36 cellular contexts compared by ENCODE assay signal in genomic region chr2:51065276-51065675, GRCh38. TPM values are rescaled to one million over a fixed set of nuclear protein-coding genes. Genes with fewer than 3 reads are reported as not detected.
"Had no signal": no experiment of that assay in that cellular context is flagged by ENCODE, and none has a peak within 500 bp of the region (broad histone marks: within the 10 kb centered on the region; RNA-seq: fewer than 3 reads in every experiment).

No MANE protein-coding gene starts in this region.

- H3K27me3 Mint-ChIP-seq: activated CD4-positive, alpha-beta memory T cell treated with anti-CD3 and anti-CD28 coated beads for 36 hours; activated naive CD8-positive, alpha-beta T cell treated with anti-CD3 and anti-CD28 coated beads for 36 hours; effector memory CD8-positive, alpha-beta T cell; naive B cell had no signal

- ATAC-seq: activated CD4-positive, CD25-positive, alpha-beta regulatory T cell treated with anti-CD3 and anti-CD28 coated beads, Interleukin-2, amount 50 U/mL, for 24 hours; body of pancreas; effector memory CD8-positive, alpha-beta T cell; gastroesophageal sphincter; left cardiac atrium; left ventricle myocardium superior; right lobe of liver; stimulated activated naive CD8-positive, alpha-beta T cell treated with anti-CD3 and anti-CD28 coated beads, Interleukin-15, Interleukin-2, amounts not matched to agents 100 U/mL and 50 U/mL, for 24 hours had no signal

- FAIRE-seq: keratinocyte had no signal

- H3K9me3 Mint-ChIP-seq: activated T-helper 1 cell treated with anti-CD3 and anti-CD28 coated beads, Interleukin-12 subunit alpha, Interleukin-12 subunit beta, Interleukin-2, Interleukin-4 antibody, amounts not matched to agents 30 ng/mL and 10 ng/mL and 1 ng/mL, durations not matched to agents 14 hours and 24 hours and 36 hours had no signal

- H3K36me3 Mint-ChIP-seq: activated CD4-positive, alpha-beta memory T cell treated with anti-CD3 and anti-CD28 coated beads for 36 hours; activated naive CD8-positive, alpha-beta T cell treated with anti-CD3 and anti-CD28 coated beads for 36 hours; naive B cell had no signal

- H3K4me3 ChIP-seq: body of pancreas, cardiac muscle cell, coronary artery, gastroesophageal sphincter, hepatocyte, right lobe of liver, skin epidermis, testis, transverse colon had no signal

- H3K4me1 Mint-ChIP-seq: activated naive CD8-positive, alpha-beta T cell treated with anti-CD3 and anti-CD28 coated beads for 36 hours; naive B cell; nephron progenitor cell had no signal

- H3K27ac Mint-ChIP-seq: activated CD4-positive, alpha-beta memory T cell treated with anti-CD3 and anti-CD28 coated beads for 36 hours; activated naive CD4-positive, alpha-beta T cell treated with anti-CD3 and anti-CD28 coated beads for 36 hours; activated naive CD8-positive, alpha-beta T cell treated with anti-CD3 and anti-CD28 coated beads for 36 hours; activated T-helper 1 cell treated with anti-CD3 and anti-CD28 coated beads, Interleukin-12 subunit alpha, Interleukin-12 subunit beta, Interleukin-2, Interleukin-4 antibody, amounts not matched to agents 30 ng/mL and 10 ng/mL and 1 ng/mL, durations not matched to agents 14 hours and 24 hours and 36 hours; effector memory CD8-positive, alpha-beta T cell; nephron progenitor cell had no signal

- H3K9me3 ChIP-seq: body of pancreas, neutrophil, right lobe of liver, testis, transverse colon had no signal

- H3K4me1 ChIP-seq: body of pancreas, gastroesophageal sphincter, right lobe of liver, testis, transverse colon had no signal

- DNase-seq: activated CD4-positive, alpha-beta memory T cell treated with anti-CD3 and anti-CD28 coated beads for 36 hours; activated CD4-positive, alpha-beta T cell treated with anti-CD3 and anti-CD28 coated beads for 48 hours; activated CD8-positive, alpha-beta memory T cell treated with anti-CD3 and anti-CD28 coated beads, Interleukin-2, amount 50 U/mL, for 4 hours; activated effector memory CD4-positive, alpha-beta T cell treated with anti-CD3 and anti-CD28 coated beads, Interleukin-2, amount 50 U/mL, for 16 hours; activated naive CD4-positive, alpha-beta T cell treated with anti-CD3 and anti-CD28 coated beads for 36 hours; activated naive CD8-positive, alpha-beta T cell treated with anti-CD3 and anti-CD28 coated beads for 36 hours; activated T-cell treated with anti-CD3 and anti-CD28 coated beads, Interleukin-2, amount 50 U/mL, for 1 hour; body of pancreas; cerebellar nuclear complex; effector memory CD8-positive, alpha-beta T cell; erythroblast; left cardiac atrium; left ventricle myocardium superior; mammary epithelial cell; naive B cell; nephron progenitor cell; right lobe of liver; stimulated activated CD4-positive, alpha-beta T cell treated with anti-CD3 and anti-CD28 coated beads, Interleukin-12 subunit alpha, Interleukin-12 subunit beta, amount 100 ng/mL, for 4 hours; stimulated activated CD4-positive, alpha-beta T cell treated with anti-CD3 and anti-CD28 coated beads, Interleukin-4, amount 100 ng/mL, for 1 hour; stimulated activated naive CD8-positive, alpha-beta T cell treated with anti-CD3 and anti-CD28 coated beads, Interleukin-15, Interleukin-2, amounts not matched to agents 100 U/mL and 50 U/mL, for 24 hours; testis; transverse colon had no signal

- H3K4me3 Mint-ChIP-seq: activated CD4-positive, alpha-beta memory T cell treated with anti-CD3 and anti-CD28 coated beads for 36 hours; activated naive CD4-positive, alpha-beta T cell treated with anti-CD3 and anti-CD28 coated beads for 36 hours; activated naive CD8-positive, alpha-beta T cell treated with anti-CD3 and anti-CD28 coated beads for 36 hours; activated T-helper 1 cell treated with anti-CD3 and anti-CD28 coated beads, Interleukin-12 subunit alpha, Interleukin-12 subunit beta, Interleukin-2, Interleukin-4 antibody, amounts not matched to agents 30 ng/mL and 10 ng/mL and 1 ng/mL, durations not matched to agents 14 hours and 24 hours and 36 hours; effector memory CD8-positive, alpha-beta T cell; naive B cell; nephron progenitor cell had no signal

- H3K36me3 ChIP-seq: cardiac muscle cell, gastroesophageal sphincter, neutrophil, right lobe of liver, transverse colon had no signal

- H3K27me3 ChIP-seq: body of pancreas, cardiac muscle cell, gastroesophageal sphincter, hepatocyte, neutrophil, right lobe of liver, testis, transverse colon had no signal

RNA-seq across cellular contexts. Expression of gene NRXN1, which starts 33.3 kb away (rescaled TPM):
- total RNA-seq: activated CD4-positive, alpha-beta memory T cell treated with anti-CD3 and anti-CD28 coated beads for 36 hours; activated CD8-positive, alpha-beta memory T cell treated with anti-CD3 and anti-CD28 coated beads for 36 hours; activated naive CD4-positive, alpha-beta T cell treated with anti-CD3 and anti-CD28 coated beads for 36 hours; activated naive CD8-positive, alpha-beta T cell treated with anti-CD3 and anti-CD28 coated beads for 36 hours; activated T-helper 1 cell treated with anti-CD3 and anti-CD28 coated beads, Interleukin-12 subunit alpha, Interleukin-12 subunit beta, Interleukin-2, Interleukin-4 antibody, amounts not matched to agents 30 ng/mL and 10 ng/mL and 1 ng/mL, durations not matched to agents 14 hours and 24 hours and 36 hours; fibroblast of villous mesenchyme; osteocyte; renal cortical epithelial cell; T-helper 1 cell treated with Interleukin-12 subunit alpha and Interleukin-12 subunit beta and Interleukin-4 antibody, amounts not matched to agents 30 ng/mL and 1 ng/mL, for 36 hours had no signal
- polyA plus RNA-seq: keratinocyte, mammary epithelial cell had no signal
